In the genomic region with DNA sequence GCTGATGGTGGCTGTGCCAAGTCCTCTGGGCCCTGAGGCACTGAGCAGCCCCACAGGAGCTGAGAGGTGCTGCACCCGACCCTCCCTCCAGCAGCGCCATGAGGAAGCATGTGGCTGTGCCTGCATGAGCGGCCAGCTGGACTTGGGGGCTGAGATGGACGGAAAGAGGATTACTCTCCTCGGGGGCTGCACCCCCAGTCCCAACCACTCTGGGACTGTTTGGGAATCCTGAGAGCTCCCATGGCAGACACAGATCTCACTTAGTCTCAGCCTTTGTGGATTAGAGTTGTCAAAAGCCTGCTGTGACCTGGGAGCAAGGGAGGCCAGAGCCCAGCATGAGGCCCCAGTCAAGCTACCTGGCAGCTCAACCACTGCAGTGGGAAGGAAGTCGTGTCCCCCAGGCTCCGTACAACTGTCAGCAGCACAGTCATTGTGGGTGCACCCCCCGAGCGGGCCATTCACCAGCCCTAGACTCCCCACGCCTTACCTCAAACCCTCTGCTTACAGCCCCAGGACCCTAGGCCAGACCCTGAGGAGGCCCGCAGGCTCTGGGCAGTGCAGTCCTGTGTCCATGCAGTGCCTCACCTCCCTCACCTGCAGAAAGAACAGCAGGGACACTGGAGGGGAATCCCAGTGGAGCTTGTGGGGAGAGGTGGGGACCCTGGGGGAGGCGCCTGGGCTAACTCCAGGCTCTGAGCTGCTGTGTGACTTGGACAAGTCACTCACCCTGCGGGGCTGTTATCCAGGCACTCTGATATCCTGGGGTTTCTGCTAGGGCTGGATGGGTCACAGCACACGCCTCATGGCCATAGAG, we compare ENCODE assay signal across 2 cellular contexts.
TF ChIP-seq lines count a peak whose summit lies in the region.

No MANE protein-coding gene starts in this region.

TF ChIP-seq in GM23338, 12 proteins besides CTCF, POLR2A, EP300 and RAD21:
- TF ChIP-seq CREB1 (CRISPR knock-in tag; IDR thresholded peaks at IDR 0.05; ENCODE audit: low read depth) (no peak), EZH2 (IDR thresholded peaks at IDR 0.05; ENCODE audit: low read depth, unreplicated experiment) (no peak), ZNF331 (CRISPR knock-in tag; IDR thresholded peaks at IDR 0.05; ENCODE audit: low read depth) (no peak), STAT1 (IDR thresholded peaks at IDR 0.05; ENCODE audit: unreplicated experiment) (no peak), NANOG (IDR thresholded peaks at IDR 0.05; ENCODE audit: borderline replicate concordance) (no peak), POLR2AphosphoS5 (IDR thresholded peaks at IDR 0.05; ENCODE audit: low read depth) (no peak), JUNB (IDR thresholded peaks at IDR 0.05; ENCODE audit: unreplicated experiment) (no peak), EZH2phosphoT487 (IDR thresholded peaks at IDR 0.05; ENCODE audit: unreplicated experiment) (no peak), ZNF114 (CRISPR knock-in tag; IDR thresholded peaks at IDR 0.05) (no peak)
- TF ChIP-seq, protein P1, sequence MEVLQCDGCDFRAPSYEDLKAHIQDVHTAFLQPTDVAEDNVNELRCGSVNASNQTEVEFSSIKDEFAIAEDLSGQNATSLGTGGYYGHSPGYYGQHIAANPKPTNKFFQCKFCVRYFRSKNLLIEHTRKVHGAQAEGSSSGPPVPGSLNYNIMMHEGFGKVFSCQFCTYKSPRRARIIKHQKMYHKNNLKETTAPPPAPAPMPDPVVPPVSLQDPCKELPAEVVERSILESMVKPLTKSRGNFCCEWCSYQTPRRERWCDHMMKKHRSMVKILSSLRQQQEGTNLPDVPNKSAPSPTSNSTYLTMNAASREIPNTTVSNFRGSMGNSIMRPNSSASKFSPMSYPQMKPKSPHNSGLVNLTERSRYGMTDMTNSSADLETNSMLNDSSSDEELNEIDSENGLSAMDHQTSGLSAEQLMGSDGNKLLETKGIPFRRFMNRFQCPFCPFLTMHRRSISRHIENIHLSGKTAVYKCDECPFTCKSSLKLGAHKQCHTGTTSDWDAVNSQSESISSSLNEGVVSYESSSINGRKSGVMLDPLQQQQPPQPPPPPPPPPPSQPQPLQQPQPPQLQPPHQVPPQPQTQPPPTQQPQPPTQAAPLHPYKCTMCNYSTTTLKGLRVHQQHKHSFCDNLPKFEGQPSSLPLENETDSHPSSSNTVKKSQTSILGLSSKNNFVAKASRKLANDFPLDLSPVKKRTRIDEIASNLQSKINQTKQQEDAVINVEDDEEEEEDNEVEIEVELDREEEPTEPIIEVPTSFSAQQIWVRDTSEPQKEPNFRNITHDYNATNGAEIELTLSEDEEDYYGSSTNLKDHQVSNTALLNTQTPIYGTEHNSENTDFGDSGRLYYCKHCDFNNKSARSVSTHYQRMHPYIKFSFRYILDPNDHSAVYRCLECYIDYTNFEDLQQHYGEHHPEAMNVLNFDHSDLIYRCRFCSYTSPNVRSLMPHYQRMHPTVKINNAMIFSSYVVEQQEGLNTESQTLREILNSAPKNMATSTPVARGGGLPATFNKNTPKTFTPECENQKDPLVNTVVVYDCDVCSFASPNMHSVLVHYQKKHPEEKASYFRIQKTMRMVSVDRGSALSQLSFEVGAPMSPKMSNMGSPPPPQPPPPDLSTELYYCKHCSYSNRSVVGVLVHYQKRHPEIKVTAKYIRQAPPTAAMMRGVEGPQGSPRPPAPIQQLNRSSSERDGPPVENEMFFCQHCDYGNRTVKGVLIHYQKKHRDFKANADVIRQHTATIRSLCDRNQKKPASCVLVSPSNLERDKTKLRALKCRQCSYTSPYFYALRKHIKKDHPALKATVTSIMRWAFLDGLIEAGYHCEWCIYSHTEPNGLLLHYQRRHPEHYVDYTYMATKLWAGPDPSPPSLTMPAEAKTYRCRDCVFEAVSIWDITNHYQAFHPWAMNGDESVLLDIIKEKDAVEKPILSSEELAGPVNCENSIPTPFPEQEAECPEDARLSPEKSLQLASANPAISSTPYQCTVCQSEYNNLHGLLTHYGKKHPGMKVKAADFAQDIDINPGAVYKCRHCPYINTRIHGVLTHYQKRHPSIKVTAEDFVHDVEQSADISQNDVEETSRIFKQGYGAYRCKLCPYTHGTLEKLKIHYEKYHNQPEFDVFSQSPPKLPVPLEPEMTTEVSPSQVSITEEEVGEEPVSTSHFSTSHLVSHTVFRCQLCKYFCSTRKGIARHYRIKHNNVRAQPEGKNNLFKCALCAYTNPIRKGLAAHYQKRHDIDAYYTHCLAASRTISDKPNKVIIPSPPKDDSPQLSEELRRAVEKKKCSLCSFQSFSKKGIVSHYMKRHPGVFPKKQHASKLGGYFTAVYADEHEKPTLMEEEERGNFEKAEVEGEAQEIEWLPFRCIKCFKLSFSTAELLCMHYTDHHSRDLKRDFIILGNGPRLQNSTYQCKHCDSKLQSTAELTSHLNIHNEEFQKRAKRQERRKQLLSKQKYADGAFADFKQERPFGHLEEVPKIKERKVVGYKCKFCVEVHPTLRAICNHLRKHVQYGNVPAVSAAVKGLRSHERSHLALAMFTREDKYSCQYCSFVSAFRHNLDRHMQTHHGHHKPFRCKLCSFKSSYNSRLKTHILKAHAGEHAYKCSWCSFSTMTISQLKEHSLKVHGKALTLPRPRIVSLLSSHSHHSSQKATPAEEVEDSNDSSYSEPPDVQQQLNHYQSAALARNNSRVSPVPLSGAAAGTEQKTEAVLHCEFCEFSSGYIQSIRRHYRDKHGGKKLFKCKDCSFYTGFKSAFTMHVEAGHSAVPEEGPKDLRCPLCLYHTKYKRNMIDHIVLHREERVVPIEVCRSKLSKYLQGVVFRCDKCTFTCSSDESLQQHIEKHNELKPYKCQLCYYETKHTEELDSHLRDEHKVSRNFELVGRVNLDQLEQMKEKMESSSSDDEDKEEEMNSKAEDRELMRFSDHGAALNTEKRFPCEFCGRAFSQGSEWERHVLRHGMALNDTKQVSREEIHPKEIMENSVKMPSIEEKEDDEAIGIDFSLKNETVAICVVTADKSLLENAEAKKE (CRISPR knock-in tag; IDR thresholded peaks at IDR 0.05): no peak
- TF ChIP-seq, protein P2, sequence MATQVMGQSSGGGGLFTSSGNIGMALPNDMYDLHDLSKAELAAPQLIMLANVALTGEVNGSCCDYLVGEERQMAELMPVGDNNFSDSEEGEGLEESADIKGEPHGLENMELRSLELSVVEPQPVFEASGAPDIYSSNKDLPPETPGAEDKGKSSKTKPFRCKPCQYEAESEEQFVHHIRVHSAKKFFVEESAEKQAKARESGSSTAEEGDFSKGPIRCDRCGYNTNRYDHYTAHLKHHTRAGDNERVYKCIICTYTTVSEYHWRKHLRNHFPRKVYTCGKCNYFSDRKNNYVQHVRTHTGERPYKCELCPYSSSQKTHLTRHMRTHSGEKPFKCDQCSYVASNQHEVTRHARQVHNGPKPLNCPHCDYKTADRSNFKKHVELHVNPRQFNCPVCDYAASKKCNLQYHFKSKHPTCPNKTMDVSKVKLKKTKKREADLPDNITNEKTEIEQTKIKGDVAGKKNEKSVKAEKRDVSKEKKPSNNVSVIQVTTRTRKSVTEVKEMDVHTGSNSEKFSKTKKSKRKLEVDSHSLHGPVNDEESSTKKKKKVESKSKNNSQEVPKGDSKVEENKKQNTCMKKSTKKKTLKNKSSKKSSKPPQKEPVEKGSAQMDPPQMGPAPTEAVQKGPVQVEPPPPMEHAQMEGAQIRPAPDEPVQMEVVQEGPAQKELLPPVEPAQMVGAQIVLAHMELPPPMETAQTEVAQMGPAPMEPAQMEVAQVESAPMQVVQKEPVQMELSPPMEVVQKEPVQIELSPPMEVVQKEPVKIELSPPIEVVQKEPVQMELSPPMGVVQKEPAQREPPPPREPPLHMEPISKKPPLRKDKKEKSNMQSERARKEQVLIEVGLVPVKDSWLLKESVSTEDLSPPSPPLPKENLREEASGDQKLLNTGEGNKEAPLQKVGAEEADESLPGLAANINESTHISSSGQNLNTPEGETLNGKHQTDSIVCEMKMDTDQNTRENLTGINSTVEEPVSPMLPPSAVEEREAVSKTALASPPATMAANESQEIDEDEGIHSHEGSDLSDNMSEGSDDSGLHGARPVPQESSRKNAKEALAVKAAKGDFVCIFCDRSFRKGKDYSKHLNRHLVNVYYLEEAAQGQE (IDR thresholded peaks at IDR 0.05; ENCODE audit: unreplicated experiment): no peak
TF ChIP-seq in GM23338: peak in this region for 0.

TF ChIP-seq in GM12878, 131 proteins besides CTCF, POLR2A, EP300 and RAD21:
- TF ChIP-seq GATAD2B (conservative IDR thresholded peaks at IDR 0.05; ENCODE audit: low read depth) (no peak), STAT1 (conservative IDR thresholded peaks at IDR 0.05) (no peak), TCF3 (IDR thresholded peaks at IDR 0.05; ENCODE audit: borderline replicate concordance, insufficient read depth, low read depth, low read length) (no peak), ATF7 (IDR thresholded peaks at IDR 0.05; ENCODE audit: low read depth) (no peak), CBFB (IDR thresholded peaks at IDR 0.05; ENCODE audit: low read depth) (no peak), HDGF (IDR thresholded peaks at IDR 0.05) (no peak), ZBED1 (IDR thresholded peaks at IDR 0.05; ENCODE audit: borderline replicate concordance) (no peak)
- TF ChIP-seq, protein P3, sequence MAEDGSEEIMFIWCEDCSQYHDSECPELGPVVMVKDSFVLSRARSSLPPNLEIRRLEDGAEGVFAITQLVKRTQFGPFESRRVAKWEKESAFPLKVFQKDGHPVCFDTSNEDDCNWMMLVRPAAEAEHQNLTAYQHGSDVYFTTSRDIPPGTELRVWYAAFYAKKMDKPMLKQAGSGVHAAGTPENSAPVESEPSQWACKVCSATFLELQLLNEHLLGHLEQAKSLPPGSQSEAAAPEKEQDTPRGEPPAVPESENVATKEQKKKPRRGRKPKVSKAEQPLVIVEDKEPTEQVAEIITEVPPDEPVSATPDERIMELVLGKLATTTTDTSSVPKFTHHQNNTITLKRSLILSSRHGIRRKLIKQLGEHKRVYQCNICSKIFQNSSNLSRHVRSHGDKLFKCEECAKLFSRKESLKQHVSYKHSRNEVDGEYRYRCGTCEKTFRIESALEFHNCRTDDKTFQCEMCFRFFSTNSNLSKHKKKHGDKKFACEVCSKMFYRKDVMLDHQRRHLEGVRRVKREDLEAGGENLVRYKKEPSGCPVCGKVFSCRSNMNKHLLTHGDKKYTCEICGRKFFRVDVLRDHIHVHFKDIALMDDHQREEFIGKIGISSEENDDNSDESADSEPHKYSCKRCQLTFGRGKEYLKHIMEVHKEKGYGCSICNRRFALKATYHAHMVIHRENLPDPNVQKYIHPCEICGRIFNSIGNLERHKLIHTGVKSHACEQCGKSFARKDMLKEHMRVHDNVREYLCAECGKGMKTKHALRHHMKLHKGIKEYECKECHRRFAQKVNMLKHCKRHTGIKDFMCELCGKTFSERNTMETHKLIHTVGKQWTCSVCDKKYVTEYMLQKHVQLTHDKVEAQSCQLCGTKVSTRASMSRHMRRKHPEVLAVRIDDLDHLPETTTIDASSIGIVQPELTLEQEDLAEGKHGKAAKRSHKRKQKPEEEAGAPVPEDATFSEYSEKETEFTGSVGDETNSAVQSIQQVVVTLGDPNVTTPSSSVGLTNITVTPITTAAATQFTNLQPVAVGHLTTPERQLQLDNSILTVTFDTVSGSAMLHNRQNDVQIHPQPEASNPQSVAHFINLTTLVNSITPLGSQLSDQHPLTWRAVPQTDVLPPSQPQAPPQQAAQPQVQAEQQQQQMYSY (CRISPR knock-in tag; IDR thresholded peaks at IDR 0.05): no peak
- TF ChIP-seq, protein P4, sequence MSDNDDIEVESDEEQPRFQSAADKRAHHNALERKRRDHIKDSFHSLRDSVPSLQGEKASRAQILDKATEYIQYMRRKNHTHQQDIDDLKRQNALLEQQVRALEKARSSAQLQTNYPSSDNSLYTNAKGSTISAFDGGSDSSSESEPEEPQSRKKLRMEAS (IDR thresholded peaks at IDR 0.05; ENCODE audit: low read depth, low read length): no peak
- TF ChIP-seq, protein P5, sequence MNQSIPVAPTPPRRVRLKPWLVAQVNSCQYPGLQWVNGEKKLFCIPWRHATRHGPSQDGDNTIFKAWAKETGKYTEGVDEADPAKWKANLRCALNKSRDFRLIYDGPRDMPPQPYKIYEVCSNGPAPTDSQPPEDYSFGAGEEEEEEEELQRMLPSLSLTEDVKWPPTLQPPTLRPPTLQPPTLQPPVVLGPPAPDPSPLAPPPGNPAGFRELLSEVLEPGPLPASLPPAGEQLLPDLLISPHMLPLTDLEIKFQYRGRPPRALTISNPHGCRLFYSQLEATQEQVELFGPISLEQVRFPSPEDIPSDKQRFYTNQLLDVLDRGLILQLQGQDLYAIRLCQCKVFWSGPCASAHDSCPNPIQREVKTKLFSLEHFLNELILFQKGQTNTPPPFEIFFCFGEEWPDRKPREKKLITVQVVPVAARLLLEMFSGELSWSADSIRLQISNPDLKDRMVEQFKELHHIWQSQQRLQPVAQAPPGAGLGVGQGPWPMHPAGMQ (IDR thresholded peaks at IDR 0.05; ENCODE audit: borderline replicate concordance): no peak
TF ChIP-seq in GM12878: peak in this region for 0.
